In genomic region chr12:40622246-40622838, GRCh38 we compare ENCODE assay signal across 9 cellular contexts.
DNase-seq lines count a peak whose midpoint lies in the region; ATAC-seq and FAIRE-seq lines count a peak whose summit lies in the region.
"Had no signal": no experiment of that assay in that cellular context is flagged by ENCODE, and none has a peak within 500 bp of the region (broad histone marks: within the 10 kb centered on the region; RNA-seq: fewer than 3 reads in every experiment).

No MANE protein-coding gene starts in this region.

- peak; percentile 82 for ATAC-seq in GM21526 (IDR thresholded peaks at IDR 0.05; ENCODE audit: low FRiP score, unreplicated experiment)

- H3K9me3 Mint-ChIP-seq in activated CD4-positive, alpha-beta T cell treated with anti-CD3 and anti-CD28 coated beads, Interleukin-2, amount 10 ng/mL, durations not matched to agents 7 days and 5 days: no peaks in the 10 kb centered on the region

- no peak overlapping the region for H3K27ac Mint-ChIP-seq in activated CD4-positive, alpha-beta T cell treated with anti-CD3 and anti-CD28 coated beads, Interleukin-2, amount 10 ng/mL, durations not matched to agents 7 days and 5 days

- no peaks in the 10 kb centered on the region for H3K36me3 Mint-ChIP-seq in activated CD4-positive, alpha-beta T cell treated with anti-CD3 and anti-CD28 coated beads, Interleukin-2, amount 10 ng/mL, durations not matched to agents 7 days and 5 days (ENCODE audit: low read depth)

- POLR2A ChIA-PET in activated CD4-positive, alpha-beta T cell treated with anti-CD3 and anti-CD28 coated beads, Interleukin-2, amount 10 ng/mL, durations not matched to agents 7 days and 5 days (lab: Charles Lee): no interaction called here

- no peaks in the 10 kb centered on the region for H3K27me3 Mint-ChIP-seq in activated CD4-positive, alpha-beta T cell treated with anti-CD3 and anti-CD28 coated beads, Interleukin-2, amount 10 ng/mL, durations not matched to agents 7 days and 5 days

- CTCF ChIA-PET in activated CD4-positive, alpha-beta T cell treated with anti-CD3 and anti-CD28 coated beads, Interleukin-2, amount 10 ng/mL, durations not matched to agents 7 days and 5 days (lab: Charles Lee): no interaction called here

- FAIRE-seq in frontal cortex (lab: Jason Lieb, UNC): peak; percentile 63
- FAIRE-seq: TTC549 had no signal

- no peaks in the 10 kb centered on the region for H3K4me1 Mint-ChIP-seq in activated CD4-positive, alpha-beta T cell treated with anti-CD3 and anti-CD28 coated beads, Interleukin-2, amount 10 ng/mL, durations not matched to agents 7 days and 5 days

- DNase-seq in DMS114 treated with DMSO at 0.1 percent for 48 hours (lab: John Stamatoyannopoulos, UW; ENCODE audit: unreplicated experiment) (peak; percentile 60), NCI-H1092 treated with DMSO at 0.1 percent for 48 hours (lab: John Stamatoyannopoulos, UW) (peak; percentile 22), frontal cortex (ENCODE audit: low spot score in 2 of 2) (peak in 1 of 2 donors; percentile 40), pons (ENCODE audit: low spot score) (peak; percentile 66), SIG-M5 (lab: John Stamatoyannopoulos, UW) (no peak), NCI-H1436 (lab: John Stamatoyannopoulos, UW) (no peak)
- peak; percentile 31 for DNase-seq in activated CD4-positive, alpha-beta T cell treated with anti-CD3 and anti-CD28 coated beads, Interleukin-2, amount 10 ng/mL, durations not matched to agents 7 days and 5 days

- H3K4me3 Mint-ChIP-seq in activated CD4-positive, alpha-beta T cell treated with anti-CD3 and anti-CD28 coated beads, Interleukin-2, amount 10 ng/mL, durations not matched to agents 7 days and 5 days: no peak overlapping the region

Comparison
In these comparisons a context has a peak if more than half of its experiments do, and no peak if none do; other contexts are left out.
1. DNase-seq: peak in DMS114 treated with DMSO at 0.1 percent for 48 hours (single experiment), NCI-H1092 treated with DMSO at 0.1 percent for 48 hours (single experiment), activated CD4-positive, alpha-beta T cell treated with anti-CD3 and anti-CD28 coated beads, Interleukin-2, amount 10 ng/mL, durations not matched to agents 7 days and 5 days (single experiment) and pons (single experiment); none in SIG-M5 (single experiment) and NCI-H1436 (single experiment).